ENCODE assay signal across 8 cellular contexts in genomic region chr9:128684325-128685021, GRCh38. TPM values are rescaled to one million over a fixed set of nuclear protein-coding genes. Genes with fewer than 3 reads are reported as not detected.
A peak's percentile ranks its signal among the peaks of the same experiment; 100 is the strongest.
DNase-seq lines count a peak whose midpoint lies in the region; ATAC-seq, FAIRE-seq and TF ChIP-seq lines count a peak whose summit lies in the region.

No MANE protein-coding gene starts in this region.

- no peaks in the 10 kb centered on the region for H3K27me3 ChIP-seq in HL-60 (ENCODE audit: insufficient read depth, poor library complexity, severe bottlenecking)
- no peaks in the 10 kb centered on the region for H3K27me3 ChIP-seq in pancreas
- H3K27me3 ChIP-seq in upper lobe of left lung, result no peaks in the 10 kb centered on the region

- peak in 3 of 4 donors; percentile 62 to 92 (median 86) for TF ChIP-seq POLR2A in upper lobe of left lung (IDR thresholded peaks at IDR 0.05)

- peaks cover 11% of the 10 kb centered on the region for H3K4me1 Mint-ChIP-seq in glutamatergic neuron (ENCODE audit: low read depth, unreplicated experiment)

- H3K9me3 Mint-ChIP-seq in glutamatergic neuron (ENCODE audit: unreplicated experiment), result peaks cover 9% of the 10 kb centered on the region

- WGBS in pancreas, 2 donors, result 2 to 3% methylated on average over 14 of the region's 14 CpGs
- 2 to 3% methylated on average over 13 to 14 of the region's 14 CpGs for WGBS in upper lobe of left lung, 2 donors

- H3K9me3 ChIP-seq in pancreas (no peaks in the 10 kb centered on the region), upper lobe of left lung (no peaks in the 10 kb centered on the region)

- H3K4me1 ChIP-seq in pancreas (peaks cover 0 to 26% (median 10%) of the 10 kb centered on the region in 3 donors), upper lobe of left lung (peaks cover 38 to 60% (median 51%) of the 10 kb centered on the region in 4 donors)

- no peaks in the 10 kb centered on the region for H3K36me3 ChIP-seq in pancreas
- H3K36me3 ChIP-seq in upper lobe of left lung, result no peaks in the 10 kb centered on the region

- H3K27ac ChIP-seq in HL-60 (replicated peaks) (peak overlapping the region; percentile 87), pancreas (peak overlapping the region; percentile 61 to 92 (median 82)), upper lobe of left lung (peak overlapping the region; percentile 87 to 93 (median 90))

- H3K4me3 Mint-ChIP-seq in glutamatergic neuron (ENCODE audit: unreplicated experiment), result peak overlapping the region; percentile 91

- peak in 1 of 4 donors; percentile 3 for TF ChIP-seq EP300 in upper lobe of left lung (IDR thresholded peaks at IDR 0.05)

- peak; percentile 16 for DNase-seq in NCI-H446 treated with DMSO at 0.1 percent for 48 hours (lab: John Stamatoyannopoulos, UW)
- no peak for DNase-seq in NCI-H446 (lab: John Stamatoyannopoulos, UW)
- peak; percentile 87 to 89 for DNase-seq in HL-60 (ENCODE audit: low read depth in 1 of 2, low spot score in 1 of 2)
- DNase-seq in SIG-M5 (lab: John Stamatoyannopoulos, UW), result peak; percentile 22
- DNase-seq in activated gamma-delta T cell treated with anti-CD3 and anti-CD28 coated beads, Interleukin-2, amount 50 U/mL, for 16 hours (ENCODE audit: low read depth), result peak; percentile 59
- DNase-seq in glutamatergic neuron, result peak; percentile 30
- peak; percentile 84 to 94 (median 88) for DNase-seq in pancreas
- DNase-seq in upper lobe of left lung, result peak; percentile 75 to 96

- TF ChIP-seq CTCF in HL-60 (IDR thresholded peaks at IDR 0.05; ENCODE audit: insufficient read depth, low read length) (no peak), glutamatergic neuron (IDR thresholded peaks at IDR 0.05; ENCODE audit: partially characterized antibody, unreplicated experiment) (no peak), pancreas (IDR thresholded peaks at IDR 0.05) (no peak), upper lobe of left lung (IDR thresholded peaks at IDR 0.05) (peak in 1 of 6 experiments; percentile 11)

- intact Hi-C loops in pancreas (cut with DNase I), result no loop called here

- H3K4me3 ChIP-seq in HL-60 (replicated peaks; ENCODE audit: insufficient read depth, low read length), result peak overlapping the region; percentile 63
- peak overlapping the region; percentile 43 to 70 (median 51) for H3K4me3 ChIP-seq in pancreas
- peak overlapping the region; percentile 20 to 82 (median 68) for H3K4me3 ChIP-seq in upper lobe of left lung

- H3K27ac Mint-ChIP-seq in glutamatergic neuron (ENCODE audit: unreplicated experiment), result no peak overlapping the region

- no peak for FAIRE-seq in pancreas (lab: Jason Lieb, UNC)

- H3K27me3 Mint-ChIP-seq in glutamatergic neuron (ENCODE audit: unreplicated experiment), result peaks cover 9% of the 10 kb centered on the region

- H3K36me3 Mint-ChIP-seq in glutamatergic neuron (ENCODE audit: unreplicated experiment), result no peaks in the 10 kb centered on the region

- ATAC-seq in pancreas, result peak; percentile 75 to 88 (median 80)
- ATAC-seq in upper lobe of left lung (ENCODE audit: low FRiP score in 2 of 2), result peak; percentile 77 to 91

RNA-seq across cellular contexts. Expression of gene SET, which starts 4.5 kb away (rescaled TPM):
- 387 TPM for total RNA-seq in glutamatergic neuron (ENCODE audit: unreplicated experiment)
- 100 to 1,000 TPM; 107 to 162 (median 150) TPM for total RNA-seq in pancreas
- polyA plus RNA-seq in pancreas, result 10 to 100 TPM; 42.9 to 77.3 TPM
- 100 to 1,000 TPM in 4 of 6 donors, 10 to 100 TPM in 2; 73.3 to 222 (median 177) TPM for total RNA-seq in upper lobe of left lung

RNA-seq across cellular contexts. Expression of gene PKN3, which starts 17.8 kb away (rescaled TPM):
- total RNA-seq in glutamatergic neuron (ENCODE audit: unreplicated experiment) (4.3 TPM), pancreas (1 to 10 TPM; 2.5 to 4.3 (median 3.7) TPM), upper lobe of left lung (10 to 100 TPM in 4 of 6 donors, 1 to 10 TPM in 2; 4.8 to 38.8 (median 14.0) TPM)
- polyA plus RNA-seq in pancreas, result 10 to 100 TPM; 10.0 to 11.0 TPM

RNA-seq across cellular contexts. Expression of gene DYNC2I2, which starts 27.8 kb away (rescaled TPM):
- 15.0 TPM for total RNA-seq in glutamatergic neuron (ENCODE audit: unreplicated experiment)
- total RNA-seq in pancreas, result 10 to 100 TPM; 19.5 to 29.3 (median 21.1) TPM
- polyA plus RNA-seq in pancreas, result 10 to 100 TPM; 75.2 to 90.3 TPM
- total RNA-seq in upper lobe of left lung, result 100 to 1,000 TPM in 1 of 6 donors, 10 to 100 TPM in 5; 47.8 to 105 (median 76.8) TPM

RNA-seq across cellular contexts. Expression of gene ZDHHC12, which starts 39.5 kb away (rescaled TPM):
- total RNA-seq in glutamatergic neuron (ENCODE audit: unreplicated experiment) (18.2 TPM), pancreas (10 to 100 TPM; 18.3 to 31.5 (median 25.4) TPM), upper lobe of left lung (10 to 100 TPM; 21.7 to 70.1 (median 50.6) TPM)
- 10 to 100 TPM; 27.6 to 56.9 TPM for polyA plus RNA-seq in pancreas

Comparison
In these comparisons a context has a peak if more than half of its experiments do, and no peak if none do; other contexts are left out.
1. DNase-seq: peak in NCI-H446 treated with DMSO at 0.1 percent for 48 hours (single experiment), HL-60 (2 of 2), SIG-M5 (single experiment), activated gamma-delta T cell treated with anti-CD3 and anti-CD28 coated beads, Interleukin-2, amount 50 U/mL, for 16 hours (single experiment), glutamatergic neuron (single experiment), pancreas (6 of 6) and upper lobe of left lung (2 of 2); none in NCI-H446 (0 of 2).
2. Peak in every context shown above with its lines, with median percentiles within 50 percentile points of each other: H3K27ac ChIP-seq and H3K4me3 ChIP-seq.